ENCODE assay signal across 13 cellular contexts in genomic region chr11:44681698-44682097, GRCh38. TPM values are rescaled to one million over a fixed set of nuclear protein-coding genes. Genes with fewer than 3 reads are reported as not detected.
DNase-seq lines count a peak whose midpoint lies in the region; ATAC-seq, FAIRE-seq and TF ChIP-seq lines count a peak whose summit lies in the region.
"Had no signal": no experiment of that assay in that cellular context is flagged by ENCODE, and none has a peak within 500 bp of the region (broad histone marks: within the 10 kb centered on the region; RNA-seq: fewer than 3 reads in every experiment).

No MANE protein-coding gene starts in this region.

- no peak for TF ChIP-seq CTCF in K562 (IDR thresholded peaks at IDR 0.05 in 2 of 3, conservative IDR thresholded peaks at IDR 0.05 in 1 of 3; ENCODE audit: insufficient read depth in 2 of 3, low read depth in 1 of 3, low read length in 3 of 3)

- H2AFZ ChIP-seq in K562 (ENCODE audit: low read depth, low read length): no peak overlapping the region
- H2AFZ ChIP-seq in neuronal stem cell (ENCODE audit: low read length): no peak overlapping the region

- ATAC-seq in K562: no peak
- ATAC-seq in HG02840 (IDR thresholded peaks at IDR 0.05; ENCODE audit: low FRiP score, unreplicated experiment): no peak
- ATAC-seq in GM21447 (IDR thresholded peaks at IDR 0.05; ENCODE audit: unreplicated experiment): no peak

- H3K27me3 ChIP-seq in K562 (ENCODE audit: control insufficient read depth in 2 of 2, insufficient read depth in 2 of 2, low read length in 2 of 2) (peaks cover 18 to 25% of the 10 kb centered on the region in 2 experiments; a peak in 4 of 5 replicates), neuronal stem cell (ENCODE audit: control insufficient read depth in 3 of 3, insufficient read depth in 3 of 3, low read depth in 1 of 3, low read length in 3 of 3) (peaks cover 0 to 4% (median 0%) of the 10 kb centered on the region in 3 experiments)

- H3K9ac ChIP-seq in K562 (ENCODE audit: insufficient read depth in 1 of 2, low read depth in 2 of 2, low read length in 2 of 2): no peak overlapping the region
- no peak overlapping the region for H3K9ac ChIP-seq in neuronal stem cell (ENCODE audit: low read depth, low read length, poor library complexity)

- H4K8ac ChIP-seq in neuronal stem cell (ENCODE audit: low read depth, low read length): no peak overlapping the region

- no peak for TF ChIP-seq RAD21 in K562 (CRISPR knock-in tag; conservative IDR thresholded peaks at IDR 0.05 in 1 of 2, IDR thresholded peaks at IDR 0.05 in 1 of 2)

- H2BK15ac ChIP-seq in neuronal stem cell (ENCODE audit: low read length): no peak overlapping the region

- no peak overlapping the region for H2BK5ac ChIP-seq in neuronal stem cell (ENCODE audit: low read length)

- H2BK12ac ChIP-seq in neuronal stem cell (ENCODE audit: low read length): no peak overlapping the region

- in situ Hi-C loops in K562 (cut with MboI): no loop called here

- TF ChIP-seq EP300 in K562 (IDR thresholded peaks at IDR 0.05; ENCODE audit: low read length): no peak

- no peaks in the 10 kb centered on the region; the same call in 1 of the 2 replicates for H4K20me1 ChIP-seq in K562 (replicated peaks; ENCODE audit: control insufficient read depth, insufficient read depth, low read length)

- H3K23ac ChIP-seq in neuronal stem cell (ENCODE audit: low read depth, low read length, poor library complexity): no peak overlapping the region

- H3K27ac ChIP-seq in K562 (ENCODE audit: extremely low read depth, low read depth, low read length) (no peak overlapping the region), neuronal stem cell (replicated peaks; ENCODE audit: low read length) (no peak overlapping the region)

- H3K79me2 ChIP-seq in K562 (ENCODE audit: control insufficient read depth, insufficient read depth, low read length): no peaks in the 10 kb centered on the region

- no peak overlapping the region for H3K4ac ChIP-seq in neuronal stem cell (ENCODE audit: low read length)

- no peak overlapping the region for H4K91ac ChIP-seq in neuronal stem cell (ENCODE audit: low read depth, low read length, poor library complexity)

- WGBS in K562 (ENCODE audit: insufficient coverage, low coverage, missing lambda C conversion rate): 3% methylated on average over 2 of the region's 2 CpGs
- no CpG with 5 or more reads among the region's 2 CpGs for WGBS in neuronal stem cell (ENCODE audit: extremely low coverage in 2 of 2, insufficient read length in 2 of 2, insufficient replicate concordance in 1 of 2), 2 donors

- H3K18ac ChIP-seq in neuronal stem cell (ENCODE audit: low read length): peak overlapping the region; percentile 17

- H2BK120ac ChIP-seq in neuronal stem cell (ENCODE audit: low read depth, low read length): no peak overlapping the region

- intact Hi-C loops in K562 (cut with micrococcal nuclease): no loop called here

- DNase-seq in NK-92 treated with Interleukin-12 subunit alpha and Interleukin-12 subunit beta, amount 100 ng/mL, for 24 hours (lab: John Stamatoyannopoulos, UW): peak; percentile 51
- DNase-seq in NK-92 (lab: John Stamatoyannopoulos, UW; ENCODE audit: unreplicated experiment): no peak
- peak; percentile 38 for DNase-seq in OCI-M1 (lab: John Stamatoyannopoulos, UW)
- peak in 1 of 4 experiments; percentile 12 for DNase-seq in K562 (ENCODE audit: extremely low read depth in 1 of 4, low spot score in 3 of 4)
- no peak for DNase-seq in neuronal stem cell (ENCODE audit: low spot score)
- no peak for DNase-seq in NCI-H1105 treated with DMSO at 0.1 percent for 48 hours (lab: John Stamatoyannopoulos, UW)
- DNase-seq: 8988T, anterior cingulate cortex, NCI-H774 had no signal

- H2AK5ac ChIP-seq in neuronal stem cell (ENCODE audit: low read depth, low read length): peak overlapping the region; percentile 9

- H3K14ac ChIP-seq in neuronal stem cell (ENCODE audit: low read length): no peak overlapping the region

- TF ChIP-seq POLR2A in K562 (conservative IDR thresholded peaks at IDR 0.05): no peak

- no peaks in the 10 kb centered on the region for H3K9me1 ChIP-seq in K562 (ENCODE audit: control insufficient read depth, insufficient read depth, low read length)

- POLR2A ChIA-PET in K562 (lab: Yijun Ruan, JAX): interaction anchor here (0.6 kb wide), 2 partner anchors 393 to 464 kb away, joined by 3 read pairs; no protein-coding TSS in a partner anchor

- no TSS peak for BruUV-seq in K562 (replicated peaks; lab: Mats Ljungman, UMichigan)

- H3K4me3 ChIP-seq in K562: no peak overlapping the region
- H3K4me3 ChIP-seq in neuronal stem cell (ENCODE audit: low read length in 2 of 2): no peak overlapping the region

- H3K4me2 ChIP-seq in K562 (ENCODE audit: insufficient read depth, low read length): no peak overlapping the region
- H3K4me2 ChIP-seq in neuronal stem cell (ENCODE audit: insufficient read depth, low read length, poor library complexity, severe bottlenecking): no peak overlapping the region

- H3K9me3 ChIP-seq in K562 (replicated peaks; ENCODE audit: control insufficient read depth, insufficient read depth, low read depth, low read length) (no peaks in the 10 kb centered on the region), neuronal stem cell (replicated peaks in 1 of 2; ENCODE audit: control insufficient read depth in 2 of 2, insufficient read depth in 1 of 2, low read depth in 1 of 2, low read length in 2 of 2) (no peaks in the 10 kb centered on the region)

- CTCF ChIA-PET in K562 (lab: Yijun Ruan, JAX; ENCODE audit: low intra/inter-chr PET ratio): no interaction called here

- FAIRE-seq in K562 (lab: Jason Lieb, UNC): no peak
- FAIRE-seq: small intestine, TTC549 had no signal

- H3K79me1 ChIP-seq in neuronal stem cell (ENCODE audit: low read depth, low read length): no peaks in the 10 kb centered on the region

- no peaks in the 10 kb centered on the region for H3K36me3 ChIP-seq in K562 (ENCODE audit: control insufficient read depth, insufficient read depth, low read length)
- H3K36me3 ChIP-seq in neuronal stem cell (replicated peaks in 1 of 2; ENCODE audit: control insufficient read depth in 2 of 2, insufficient read depth in 2 of 2, low read length in 2 of 2): no peaks in the 10 kb centered on the region

- H3K4me1 ChIP-seq in K562 (replicated peaks in 1 of 2; ENCODE audit: control insufficient read depth in 2 of 2, insufficient read depth in 2 of 2, low read length in 2 of 2) (no peaks in the 10 kb centered on the region; a peak in 1 of 5 replicates), neuronal stem cell (ENCODE audit: control insufficient read depth in 2 of 2, insufficient read depth in 1 of 2, low read depth in 1 of 2, low read length in 2 of 2) (peaks cover 3 to 9% of the 10 kb centered on the region in 2 donors)

TF ChIP-seq in K562, 482 proteins besides CTCF, POLR2A, EP300 and RAD21 (continues in another document):
- no peak for TF ChIP-seq ZBTB12 (CRISPR knock-in tag; IDR thresholded peaks at IDR 0.05)
- no peak for TF ChIP-seq IFI16 (CRISPR knock-in tag; IDR thresholded peaks at IDR 0.05)
- no peak for TF ChIP-seq ARID1B (IDR thresholded peaks at IDR 0.05)
- TF ChIP-seq HOXB6 (CRISPR knock-in tag; IDR thresholded peaks at IDR 0.05; ENCODE audit: borderline replicate concordance): no peak
- TF ChIP-seq ATF3 (IDR thresholded peaks at IDR 0.05): peak; percentile 15; the same call in 1 of the 2 replicates
- no peak for TF ChIP-seq ATF3 (CRISPR knock-in tag; conservative IDR thresholded peaks at IDR 0.05)

RNA-seq across cellular contexts. Expression of gene TSPAN18, which starts 45.1 kb away (rescaled TPM):
- total RNA-seq in K562 (2011; cell fraction: chromatin; rRNA removed; ENCODE audit: low replicate concordance): 0.25 TPM in 1 of 2 replicates, not detected in the other
- total RNA-seq in K562 (2011; cell fraction: nucleolus; rRNA removed): not detected in 2 replicates
- not detected in 2 replicates for total RNA-seq in K562 (2011; cell fraction: nucleoplasm; rRNA removed)
- total RNA-seq in K562 (2014; rRNA removed) (0.20 TPM in 1 of 2 replicates, not detected in the other), K562 (2014; rRNA removed; fragmentation: Illumina TruSeq; extraction: Trizol) (0.10 and 0.22 TPM in 2 replicates), K562 (2015; rRNA removed; fragmentation: Illumina TruSeq; extraction: Trizol) (0.22 and 0.26 TPM in 2 replicates), K562 (2021) (0.35 and 0.60 TPM in 2 replicates)
- polyA plus RNA-seq in K562 (2011; rRNA removed) (0.12 TPM in 1 of 2 replicates, not detected in the other), K562 (2014; fragmentation: Illumina TruSeq; extraction: Trizol) (0.34 and 0.61 TPM in 2 replicates), K562 (2014; fragmentation: Nextera tagmentation; extraction: Ambion mirVana) (not detected), K562 (2014; rRNA removed) (0.17 and 0.59 TPM in 2 replicates)
- polyA plus RNA-seq in K562 (2011; cell fraction: cytosol; rRNA removed): 0.01 and 0.06 TPM in 2 replicates
- 0.10 and 0.14 TPM in 2 replicates for polyA plus RNA-seq in K562 (2011; cell fraction: nucleus; rRNA removed)
- 0.79 and 2.3 TPM in 2 replicates for polyA plus RNA-seq in K562 (2012)
- polyA minus RNA-seq in K562 (2011; rRNA and poly(A)+ RNA removed): not detected in 2 replicates
- polyA minus RNA-seq in K562 (2011; cell fraction: cytosol; rRNA and poly(A)+ RNA removed): not detected in 2 replicates
- 0.11 TPM in 1 of 2 replicates, not detected in the other for polyA minus RNA-seq in K562 (2011; cell fraction: nucleus; rRNA and poly(A)+ RNA removed)
- polyA plus RNA-seq in neuronal stem cell (2013, experiment 1 of 2): 144 TPM
- 146 TPM for polyA plus RNA-seq in neuronal stem cell (2013, experiment 2 of 2)

Comparison
In these comparisons a context has a peak if more than half of its experiments do, and no peak if none do; other contexts are left out.
1. DNase-seq: peak in NK-92 treated with Interleukin-12 subunit alpha and Interleukin-12 subunit beta, amount 100 ng/mL, for 24 hours (single experiment) and OCI-M1 (single experiment); none in NK-92 (single experiment), neuronal stem cell (single experiment) and NCI-H1105 treated with DMSO at 0.1 percent for 48 hours (single experiment).